Comparison of ENCODE assay signal across 8 cellular contexts in genomic region chr18:31942999-31943894, GRCh38. TPM values are rescaled to one million over a fixed set of nuclear protein-coding genes. Genes with fewer than 3 reads are reported as not detected.
DNase-seq lines count a peak whose midpoint lies in the region; ATAC-seq and TF ChIP-seq lines count a peak whose summit lies in the region.

TRAPPC8 (minus strand) TSS chr18:31943128; CDS start chr18:31942764, 364 bp downstream.

- H3K4me3 Mint-ChIP-seq in activated naive CD8-positive, alpha-beta T cell, result peak within 1 kb of the TSS; percentile 100
- peak within 1 kb of the TSS; percentile 100 for H3K4me3 Mint-ChIP-seq in glutamatergic neuron (ENCODE audit: unreplicated experiment)
- H3K4me3 Mint-ChIP-seq in osteocyte (ENCODE audit: unreplicated experiment), result peak within 1 kb of the TSS; percentile 100

- H3K36me3 ChIP-seq in thymus (ENCODE audit: control insufficient read depth, insufficient read depth), result no peaks in the 10 kb centered on the region

- H3K4me3 ChIP-seq in thymus (ENCODE audit: low read length), result peak within 1 kb of the TSS; percentile 75

- H3K36me3 Mint-ChIP-seq in activated naive CD8-positive, alpha-beta T cell, result no peaks in the 10 kb centered on the region
- H3K36me3 Mint-ChIP-seq in glutamatergic neuron (ENCODE audit: unreplicated experiment), result no peaks in the 10 kb centered on the region
- H3K36me3 Mint-ChIP-seq in osteocyte (ENCODE audit: unreplicated experiment), result no peaks in the 10 kb centered on the region

- H3K9me3 ChIP-seq in thymus (ENCODE audit: control insufficient read depth), result no peaks in the 10 kb centered on the region

- peak; percentile 100 for DNase-seq in NCI-H1092 treated with DMSO at 0.1 percent for 48 hours (lab: John Stamatoyannopoulos, UW)
- peak; percentile 97 for DNase-seq in SKM-1 (lab: John Stamatoyannopoulos, UW; ENCODE audit: unreplicated experiment)
- DNase-seq in glutamatergic neuron, result peak; percentile 97
- peak; percentile 99 for DNase-seq in osteocyte (ENCODE audit: extremely low spot score, unreplicated experiment)

- no peak for TF ChIP-seq CTCF in glutamatergic neuron (IDR thresholded peaks at IDR 0.05; ENCODE audit: partially characterized antibody, unreplicated experiment)
- TF ChIP-seq CTCF in osteocyte (IDR thresholded peaks at IDR 0.05), result peak; percentile 23

- H3K27ac ChIP-seq in thymus (ENCODE audit: low read depth), result peak within 1 kb of the TSS; percentile 94

- WGBS in thymus, result under 1% methylated on average over 58 of the region's 58 CpGs

- no peaks in the 10 kb centered on the region for H3K9me3 Mint-ChIP-seq in activated naive CD8-positive, alpha-beta T cell (ENCODE audit: low read depth)
- H3K9me3 Mint-ChIP-seq in glutamatergic neuron (ENCODE audit: unreplicated experiment) (peaks cover 3% of the 10 kb centered on the region), osteocyte (ENCODE audit: unreplicated experiment) (no peaks in the 10 kb centered on the region)

- TF ChIP-seq POLR2A in GM10847 (IDR thresholded peaks at IDR 0.05; ENCODE audit: extremely low read depth, insufficient read length), result peak; percentile 68

- no peaks in the 10 kb centered on the region for H3K27me3 Mint-ChIP-seq in activated naive CD8-positive, alpha-beta T cell
- H3K27me3 Mint-ChIP-seq in glutamatergic neuron (ENCODE audit: unreplicated experiment) (peaks cover 5% of the 10 kb centered on the region), osteocyte (ENCODE audit: unreplicated experiment) (no peaks in the 10 kb centered on the region)

- ATAC-seq in HG02610 (IDR thresholded peaks at IDR 0.05; ENCODE audit: unreplicated experiment), result peak; percentile 81

- H3K27ac Mint-ChIP-seq in activated naive CD8-positive, alpha-beta T cell, result peak within 1 kb of the TSS; percentile 99
- H3K27ac Mint-ChIP-seq in glutamatergic neuron (ENCODE audit: unreplicated experiment) (peak within 1 kb of the TSS; percentile 100), osteocyte (ENCODE audit: unreplicated experiment) (peak within 1 kb of the TSS; percentile 100)

- peaks cover 6% of the 10 kb centered on the region for H3K4me1 ChIP-seq in thymus (ENCODE audit: control insufficient read depth, insufficient read depth, low read length)

- H3K27me3 ChIP-seq in thymus (ENCODE audit: control insufficient read depth, insufficient read depth), result no peaks in the 10 kb centered on the region

- peaks cover 43% of the 10 kb centered on the region for H3K4me1 Mint-ChIP-seq in activated naive CD8-positive, alpha-beta T cell (ENCODE audit: low read depth)
- H3K4me1 Mint-ChIP-seq in glutamatergic neuron (ENCODE audit: low read depth, unreplicated experiment) (peaks cover 10% of the 10 kb centered on the region), osteocyte (ENCODE audit: unreplicated experiment) (peaks cover 33% of the 10 kb centered on the region)

RNA-seq across cellular contexts. Expression of gene TRAPPC8, which starts in this region (rescaled TPM):
- 41.0 TPM for total RNA-seq in glutamatergic neuron (ENCODE audit: unreplicated experiment)
- 39.1 and 40.7 TPM in 2 replicates for total RNA-seq in osteocyte
- polyA plus RNA-seq in thymus, result 49.2 TPM

Comparison
In these comparisons a context has a peak if more than half of its experiments do, and no peak if none do; other contexts are left out.
1. Peak in every context shown above with its lines: DNase-seq, ATAC-seq, H3K4me3 ChIP-seq and H3K27ac ChIP-seq.